Comparison of ENCODE assay signal across 7 cellular contexts in genomic region chrX:68685722-68686683, GRCh38. TPM values are rescaled to one million over a fixed set of nuclear protein-coding genes. Genes with fewer than 3 reads are reported as not detected.
DNase-seq lines count a peak whose midpoint lies in the region; ATAC-seq lines count a peak whose summit lies in the region.

No MANE protein-coding gene starts in this region.

- H3K4me1 ChIP-seq in effector memory CD4-positive, alpha-beta T cell (ENCODE audit: control insufficient read depth, insufficient read depth, low read length, poor library complexity, severe bottlenecking), result no peaks in the 10 kb centered on the region

- H3K27me3 ChIP-seq in effector memory CD4-positive, alpha-beta T cell (replicated peaks; ENCODE audit: control insufficient read depth, insufficient read depth, low read length, poor library complexity, severe bottlenecking), result no peaks in the 10 kb centered on the region

- peak; percentile 12 for DNase-seq in H4 (ENCODE audit: low spot score)
- DNase-seq in RPMI7951 (ENCODE audit: low read depth), result peak; percentile 82
- DNase-seq in effector memory CD4-positive, alpha-beta T cell, result no peak
- DNase-seq in myocyte (ENCODE audit: low read depth), result peak; percentile 10
- no peak for DNase-seq in activated CD8-positive, alpha-beta memory T cell treated with anti-CD3 and anti-CD28 coated beads, Interleukin-2, amount 50 U/mL, for 48 hours

- no peak overlapping the region for H3K27ac ChIP-seq in effector memory CD4-positive, alpha-beta T cell (ENCODE audit: insufficient read depth, low read length, poor library complexity, severe bottlenecking)

- no peaks in the 10 kb centered on the region for H3K9me3 ChIP-seq in effector memory CD4-positive, alpha-beta T cell (ENCODE audit: control insufficient read depth, low read length)

- no peaks in the 10 kb centered on the region for H3K36me3 ChIP-seq in effector memory CD4-positive, alpha-beta T cell (ENCODE audit: control insufficient read depth, insufficient read depth, low read length)

- ATAC-seq in GM21723 (IDR thresholded peaks at IDR 0.05; ENCODE audit: unreplicated experiment) (no peak), HG03159 (IDR thresholded peaks at IDR 0.05; ENCODE audit: unreplicated experiment) (no peak)

- H3K4me3 ChIP-seq in effector memory CD4-positive, alpha-beta T cell (ENCODE audit: insufficient read depth, low read depth, low read length, poor library complexity, severe bottlenecking), result peak overlapping the region; percentile 12

RNA-seq across cellular contexts. Expression of gene STARD8, which starts 38.5 kb away (rescaled TPM):
- 2.7 and 3.1 TPM in 2 replicates for total RNA-seq in H4 (2014; rRNA removed; shearing (Covaris generic))
- total RNA-seq in RPMI7951 (2014; rRNA removed; shearing (Covaris generic)), result 10.2 and 11.6 TPM in 2 replicates
- total RNA-seq in myocyte, result 3.3 and 3.4 TPM in 2 replicates
- polyA plus RNA-seq in myocyte (2012), result 1.1 TPM

Comparison
In these comparisons a context has a peak if more than half of its experiments do, and no peak if none do; other contexts are left out.
1. DNase-seq: peak in H4 (single experiment), RPMI7951 (single experiment) and myocyte (single experiment); none in effector memory CD4-positive, alpha-beta T cell (0 of 3) and activated CD8-positive, alpha-beta memory T cell treated with anti-CD3 and anti-CD28 coated beads, Interleukin-2, amount 50 U/mL, for 48 hours (single experiment).